Comparison of ENCODE assay signal across 1 cellular context in the genomic region with DNA sequence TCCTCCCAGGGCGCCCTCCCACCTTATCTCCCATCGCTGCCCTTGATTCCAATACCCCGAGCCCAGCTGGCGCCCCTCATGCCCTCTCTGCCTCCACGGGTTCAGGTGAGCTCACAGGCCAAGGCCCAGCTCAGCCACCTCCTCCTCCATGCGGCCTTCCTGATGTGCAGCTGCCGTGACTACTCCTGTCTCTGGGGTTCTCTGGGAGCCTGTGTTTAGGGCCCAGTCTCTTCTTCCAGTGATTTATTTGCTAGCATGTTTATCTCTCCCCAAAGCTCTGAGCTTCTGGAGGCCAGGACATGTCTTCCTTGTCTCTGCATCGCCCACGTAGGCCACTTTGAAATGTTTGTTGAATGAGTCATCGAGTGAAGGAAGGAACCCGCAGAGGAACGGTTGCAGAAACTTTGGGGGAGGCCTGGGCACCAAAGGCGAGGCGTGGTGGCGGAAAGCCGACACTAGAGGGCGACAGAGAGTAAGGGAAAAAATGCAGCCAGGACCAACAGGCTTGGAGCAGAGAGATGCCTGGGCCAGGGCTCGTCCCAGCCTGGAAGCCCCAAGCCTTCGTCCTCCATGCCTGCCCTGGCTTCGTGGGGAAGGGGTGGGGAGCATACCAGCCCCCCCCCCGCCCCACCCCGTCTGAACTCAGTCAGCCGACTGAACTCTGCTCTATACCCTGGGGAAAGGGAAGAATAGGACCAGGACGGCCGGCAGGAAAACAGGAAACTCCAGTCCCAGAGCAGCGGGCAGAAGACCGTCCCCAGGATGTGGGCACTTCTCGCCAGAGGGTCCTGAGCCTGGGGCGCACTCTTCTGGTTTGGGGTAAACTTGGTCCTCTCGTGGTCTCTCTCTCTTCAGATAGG.
A peak's percentile ranks its signal among the peaks of the same experiment; 100 is the strongest.
TF ChIP-seq lines count a peak whose summit lies in the region.

No MANE protein-coding gene starts in this region.

TF ChIP-seq in K562, 482 proteins besides CTCF, POLR2A, EP300 and RAD21 (continued from another document and continues in another):
- TF ChIP-seq, protein P1, sequence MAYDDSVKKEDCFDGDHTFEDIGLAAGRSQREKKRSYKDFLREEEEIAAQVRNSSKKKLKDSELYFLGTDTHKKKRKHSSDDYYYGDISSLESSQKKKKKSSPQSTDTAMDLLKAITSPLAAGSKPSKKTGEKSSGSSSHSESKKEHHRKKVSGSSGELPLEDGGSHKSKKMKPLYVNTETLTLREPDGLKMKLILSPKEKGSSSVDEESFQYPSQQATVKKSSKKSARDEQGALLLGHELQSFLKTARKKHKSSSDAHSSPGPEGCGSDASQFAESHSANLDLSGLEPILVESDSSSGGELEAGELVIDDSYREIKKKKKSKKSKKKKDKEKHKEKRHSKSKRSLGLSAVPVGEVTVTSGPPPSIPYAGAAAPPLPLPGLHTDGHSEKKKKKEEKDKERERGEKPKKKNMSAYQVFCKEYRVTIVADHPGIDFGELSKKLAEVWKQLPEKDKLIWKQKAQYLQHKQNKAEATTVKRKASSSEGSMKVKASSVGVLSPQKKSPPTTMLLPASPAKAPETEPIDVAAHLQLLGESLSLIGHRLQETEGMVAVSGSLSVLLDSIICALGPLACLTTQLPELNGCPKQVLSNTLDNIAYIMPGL (CRISPR knock-in tag; IDR thresholded peaks at IDR 0.05) = no peak
- TF ChIP-seq ZNF431 (CRISPR knock-in tag; IDR thresholded peaks at IDR 0.05) (no peak), SRSF1 (IDR thresholded peaks at IDR 0.05; ENCODE audit: low read depth, low read length) (no peak), BACH1 (tag; IDR thresholded peaks at IDR 0.05) (no peak; the same call in 1 of the 2 replicates), ZNF324 (CRISPR knock-in tag; IDR thresholded peaks at IDR 0.05) (no peak), GTF2E2 (tag; IDR thresholded peaks at IDR 0.05) (no peak), SRSF3 (IDR thresholded peaks at IDR 0.05; ENCODE audit: insufficient read depth, low read length) (no peak), ERF (CRISPR knock-in tag; IDR thresholded peaks at IDR 0.05) (no peak), RBM22 (IDR thresholded peaks at IDR 0.05; ENCODE audit: low read depth, low read length, poor library complexity, severe bottlenecking) (no peak), GTF2A2 (tag; IDR thresholded peaks at IDR 0.05) (no peak), MYC (IDR thresholded peaks at IDR 0.05; ENCODE audit: low read depth, low read length) (peak; percentile 71), MYC (CRISPR knock-in tag; IDR thresholded peaks at IDR 0.05; ENCODE audit: borderline replicate concordance, low read depth) (no peak), KLF13 (tag; IDR thresholded peaks at IDR 0.05; ENCODE audit: borderline replicate concordance, low read depth) (no peak), TOE1 (IDR thresholded peaks at IDR 0.05; ENCODE audit: borderline replicate concordance) (peak; percentile 61; the same call in 1 of the 2 replicates), TOE1 (CRISPR knock-in tag; IDR thresholded peaks at IDR 0.05; ENCODE audit: borderline replicate concordance, low read depth) (no peak), POLR2H (tag; IDR thresholded peaks at IDR 0.05; ENCODE audit: low read depth) (no peak), JUN (IDR thresholded peaks at IDR 0.05; ENCODE audit: borderline replicate concordance, low read depth, low read length) (peak; percentile 98), JUN (CRISPR knock-in tag; IDR thresholded peaks at IDR 0.05; ENCODE audit: borderline replicate concordance) (peak; percentile 96), TRIM28 (IDR thresholded peaks at IDR 0.05) (peak; percentile 78; the same call in 1 of the 2 replicates), SMARCA4 (IDR thresholded peaks at IDR 0.05) (peak; percentile 95), PTTG1 (tag; IDR thresholded peaks at IDR 0.05; ENCODE audit: low read depth) (no peak), FOXA3 (CRISPR knock-in tag; conservative IDR thresholded peaks at IDR 0.05 in 1 of 2, IDR thresholded peaks at IDR 0.05 in 1 of 2) (peak; percentile 73 to 77), FOXA1 (IDR thresholded peaks at IDR 0.05; ENCODE audit: borderline replicate concordance) (no peak), RBM17 (IDR thresholded peaks at IDR 0.05; ENCODE audit: borderline replicate concordance, low read depth, low read length) (no peak)
- TF ChIP-seq, protein P2, sequence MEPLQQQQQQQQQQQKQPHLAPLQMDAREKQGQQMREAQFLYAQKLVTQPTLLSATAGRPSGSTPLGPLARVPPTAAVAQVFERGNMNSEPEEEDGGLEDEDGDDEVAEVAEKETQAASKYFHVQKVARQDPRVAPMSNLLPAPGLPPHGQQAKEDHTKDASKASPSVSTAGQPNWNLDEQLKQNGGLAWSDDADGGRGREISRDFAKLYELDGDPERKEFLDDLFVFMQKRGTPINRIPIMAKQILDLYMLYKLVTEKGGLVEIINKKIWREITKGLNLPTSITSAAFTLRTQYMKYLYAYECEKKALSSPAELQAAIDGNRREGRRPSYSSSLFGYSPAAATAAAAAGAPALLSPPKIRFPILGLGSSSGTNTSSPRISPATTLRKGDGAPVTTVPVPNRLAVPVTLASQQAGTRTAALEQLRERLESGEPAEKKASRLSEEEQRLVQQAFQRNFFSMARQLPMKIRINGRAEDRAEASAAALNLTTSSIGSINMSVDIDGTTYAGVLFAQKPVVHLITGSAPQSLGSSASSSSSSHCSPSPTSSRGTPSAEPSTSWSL (CRISPR knock-in tag; IDR thresholded peaks at IDR 0.05; ENCODE audit: borderline replicate concordance) = no peak
- TF ChIP-seq, protein P3, sequence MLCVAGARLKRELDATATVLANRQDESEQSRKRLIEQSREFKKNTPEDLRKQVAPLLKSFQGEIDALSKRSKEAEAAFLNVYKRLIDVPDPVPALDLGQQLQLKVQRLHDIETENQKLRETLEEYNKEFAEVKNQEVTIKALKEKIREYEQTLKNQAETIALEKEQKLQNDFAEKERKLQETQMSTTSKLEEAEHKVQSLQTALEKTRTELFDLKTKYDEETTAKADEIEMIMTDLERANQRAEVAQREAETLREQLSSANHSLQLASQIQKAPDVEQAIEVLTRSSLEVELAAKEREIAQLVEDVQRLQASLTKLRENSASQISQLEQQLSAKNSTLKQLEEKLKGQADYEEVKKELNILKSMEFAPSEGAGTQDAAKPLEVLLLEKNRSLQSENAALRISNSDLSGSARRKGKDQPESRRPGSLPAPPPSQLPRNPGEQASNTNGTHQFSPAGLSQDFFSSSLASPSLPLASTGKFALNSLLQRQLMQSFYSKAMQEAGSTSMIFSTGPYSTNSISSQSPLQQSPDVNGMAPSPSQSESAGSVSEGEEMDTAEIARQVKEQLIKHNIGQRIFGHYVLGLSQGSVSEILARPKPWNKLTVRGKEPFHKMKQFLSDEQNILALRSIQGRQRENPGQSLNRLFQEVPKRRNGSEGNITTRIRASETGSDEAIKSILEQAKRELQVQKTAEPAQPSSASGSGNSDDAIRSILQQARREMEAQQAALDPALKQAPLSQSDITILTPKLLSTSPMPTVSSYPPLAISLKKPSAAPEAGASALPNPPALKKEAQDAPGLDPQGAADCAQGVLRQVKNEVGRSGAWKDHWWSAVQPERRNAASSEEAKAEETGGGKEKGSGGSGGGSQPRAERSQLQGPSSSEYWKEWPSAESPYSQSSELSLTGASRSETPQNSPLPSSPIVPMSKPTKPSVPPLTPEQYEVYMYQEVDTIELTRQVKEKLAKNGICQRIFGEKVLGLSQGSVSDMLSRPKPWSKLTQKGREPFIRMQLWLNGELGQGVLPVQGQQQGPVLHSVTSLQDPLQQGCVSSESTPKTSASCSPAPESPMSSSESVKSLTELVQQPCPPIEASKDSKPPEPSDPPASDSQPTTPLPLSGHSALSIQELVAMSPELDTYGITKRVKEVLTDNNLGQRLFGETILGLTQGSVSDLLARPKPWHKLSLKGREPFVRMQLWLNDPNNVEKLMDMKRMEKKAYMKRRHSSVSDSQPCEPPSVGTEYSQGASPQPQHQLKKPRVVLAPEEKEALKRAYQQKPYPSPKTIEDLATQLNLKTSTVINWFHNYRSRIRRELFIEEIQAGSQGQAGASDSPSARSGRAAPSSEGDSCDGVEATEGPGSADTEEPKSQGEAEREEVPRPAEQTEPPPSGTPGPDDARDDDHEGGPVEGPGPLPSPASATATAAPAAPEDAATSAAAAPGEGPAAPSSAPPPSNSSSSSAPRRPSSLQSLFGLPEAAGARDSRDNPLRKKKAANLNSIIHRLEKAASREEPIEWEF (CRISPR knock-in tag; IDR thresholded peaks at IDR 0.05) = no peak
- TF ChIP-seq, protein P4, sequence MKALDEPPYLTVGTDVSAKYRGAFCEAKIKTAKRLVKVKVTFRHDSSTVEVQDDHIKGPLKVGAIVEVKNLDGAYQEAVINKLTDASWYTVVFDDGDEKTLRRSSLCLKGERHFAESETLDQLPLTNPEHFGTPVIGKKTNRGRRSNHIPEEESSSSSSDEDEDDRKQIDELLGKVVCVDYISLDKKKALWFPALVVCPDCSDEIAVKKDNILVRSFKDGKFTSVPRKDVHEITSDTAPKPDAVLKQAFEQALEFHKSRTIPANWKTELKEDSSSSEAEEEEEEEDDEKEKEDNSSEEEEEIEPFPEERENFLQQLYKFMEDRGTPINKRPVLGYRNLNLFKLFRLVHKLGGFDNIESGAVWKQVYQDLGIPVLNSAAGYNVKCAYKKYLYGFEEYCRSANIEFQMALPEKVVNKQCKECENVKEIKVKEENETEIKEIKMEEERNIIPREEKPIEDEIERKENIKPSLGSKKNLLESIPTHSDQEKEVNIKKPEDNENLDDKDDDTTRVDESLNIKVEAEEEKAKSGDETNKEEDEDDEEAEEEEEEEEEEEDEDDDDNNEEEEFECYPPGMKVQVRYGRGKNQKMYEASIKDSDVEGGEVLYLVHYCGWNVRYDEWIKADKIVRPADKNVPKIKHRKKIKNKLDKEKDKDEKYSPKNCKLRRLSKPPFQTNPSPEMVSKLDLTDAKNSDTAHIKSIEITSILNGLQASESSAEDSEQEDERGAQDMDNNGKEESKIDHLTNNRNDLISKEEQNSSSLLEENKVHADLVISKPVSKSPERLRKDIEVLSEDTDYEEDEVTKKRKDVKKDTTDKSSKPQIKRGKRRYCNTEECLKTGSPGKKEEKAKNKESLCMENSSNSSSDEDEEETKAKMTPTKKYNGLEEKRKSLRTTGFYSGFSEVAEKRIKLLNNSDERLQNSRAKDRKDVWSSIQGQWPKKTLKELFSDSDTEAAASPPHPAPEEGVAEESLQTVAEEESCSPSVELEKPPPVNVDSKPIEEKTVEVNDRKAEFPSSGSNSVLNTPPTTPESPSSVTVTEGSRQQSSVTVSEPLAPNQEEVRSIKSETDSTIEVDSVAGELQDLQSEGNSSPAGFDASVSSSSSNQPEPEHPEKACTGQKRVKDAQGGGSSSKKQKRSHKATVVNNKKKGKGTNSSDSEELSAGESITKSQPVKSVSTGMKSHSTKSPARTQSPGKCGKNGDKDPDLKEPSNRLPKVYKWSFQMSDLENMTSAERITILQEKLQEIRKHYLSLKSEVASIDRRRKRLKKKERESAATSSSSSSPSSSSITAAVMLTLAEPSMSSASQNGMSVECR (CRISPR knock-in tag; IDR thresholded peaks at IDR 0.05) = no peak
- TF ChIP-seq, protein P5, sequence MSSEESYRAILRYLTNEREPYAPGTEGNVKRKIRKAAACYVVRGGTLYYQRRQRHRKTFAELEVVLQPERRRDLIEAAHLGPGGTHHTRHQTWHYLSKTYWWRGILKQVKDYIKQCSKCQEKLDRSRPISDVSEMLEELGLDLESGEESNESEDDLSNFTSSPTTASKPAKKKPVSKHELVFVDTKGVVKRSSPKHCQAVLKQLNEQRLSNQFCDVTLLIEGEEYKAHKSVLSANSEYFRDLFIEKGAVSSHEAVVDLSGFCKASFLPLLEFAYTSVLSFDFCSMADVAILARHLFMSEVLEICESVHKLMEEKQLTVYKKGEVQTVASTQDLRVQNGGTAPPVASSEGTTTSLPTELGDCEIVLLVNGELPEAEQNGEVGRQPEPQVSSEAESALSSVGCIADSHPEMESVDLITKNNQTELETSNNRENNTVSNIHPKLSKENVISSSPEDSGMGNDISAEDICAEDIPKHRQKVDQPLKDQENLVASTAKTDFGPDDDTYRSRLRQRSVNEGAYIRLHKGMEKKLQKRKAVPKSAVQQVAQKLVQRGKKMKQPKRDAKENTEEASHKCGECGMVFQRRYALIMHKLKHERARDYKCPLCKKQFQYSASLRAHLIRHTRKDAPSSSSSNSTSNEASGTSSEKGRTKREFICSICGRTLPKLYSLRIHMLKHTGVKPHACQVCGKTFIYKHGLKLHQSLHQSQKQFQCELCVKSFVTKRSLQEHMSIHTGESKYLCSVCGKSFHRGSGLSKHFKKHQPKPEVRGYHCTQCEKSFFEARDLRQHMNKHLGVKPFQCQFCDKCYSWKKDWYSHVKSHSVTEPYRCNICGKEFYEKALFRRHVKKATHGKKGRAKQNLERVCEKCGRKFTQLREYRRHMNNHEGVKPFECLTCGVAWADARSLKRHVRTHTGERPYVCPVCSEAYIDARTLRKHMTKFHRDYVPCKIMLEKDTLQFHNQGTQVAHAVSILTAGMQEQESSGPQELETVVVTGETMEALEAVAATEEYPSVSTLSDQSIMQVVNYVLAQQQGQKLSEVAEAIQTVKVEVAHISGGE (CRISPR knock-in tag; IDR thresholded peaks at IDR 0.05) = 0 out of 6 replicates have a peak, but pooled peaks of 1 of the 3 experiments have one; percentile 25
- TF ChIP-seq, protein P6, sequence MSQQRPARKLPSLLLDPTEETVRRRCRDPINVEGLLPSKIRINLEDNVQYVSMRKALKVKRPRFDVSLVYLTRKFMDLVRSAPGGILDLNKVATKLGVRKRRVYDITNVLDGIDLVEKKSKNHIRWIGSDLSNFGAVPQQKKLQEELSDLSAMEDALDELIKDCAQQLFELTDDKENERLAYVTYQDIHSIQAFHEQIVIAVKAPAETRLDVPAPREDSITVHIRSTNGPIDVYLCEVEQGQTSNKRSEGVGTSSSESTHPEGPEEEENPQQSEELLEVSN (IDR thresholded peaks at IDR 0.05; ENCODE audit: borderline replicate concordance in 1 of 2, extremely low read depth in 1 of 2, insufficient read depth in 1 of 2, insufficient read length in 1 of 2, low read depth in 1 of 2, low read length in 1 of 2, poor library complexity in 1 of 2, severe bottlenecking in 1 of 2) = peak in 1 of 2 experiments; percentile 14
- TF ChIP-seq, protein P7, sequence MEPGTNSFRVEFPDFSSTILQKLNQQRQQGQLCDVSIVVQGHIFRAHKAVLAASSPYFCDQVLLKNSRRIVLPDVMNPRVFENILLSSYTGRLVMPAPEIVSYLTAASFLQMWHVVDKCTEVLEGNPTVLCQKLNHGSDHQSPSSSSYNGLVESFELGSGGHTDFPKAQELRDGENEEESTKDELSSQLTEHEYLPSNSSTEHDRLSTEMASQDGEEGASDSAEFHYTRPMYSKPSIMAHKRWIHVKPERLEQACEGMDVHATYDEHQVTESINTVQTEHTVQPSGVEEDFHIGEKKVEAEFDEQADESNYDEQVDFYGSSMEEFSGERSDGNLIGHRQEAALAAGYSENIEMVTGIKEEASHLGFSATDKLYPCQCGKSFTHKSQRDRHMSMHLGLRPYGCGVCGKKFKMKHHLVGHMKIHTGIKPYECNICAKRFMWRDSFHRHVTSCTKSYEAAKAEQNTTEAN (CRISPR knock-in tag; IDR thresholded peaks at IDR 0.05) = no peak
- TF ChIP-seq, protein P8, sequence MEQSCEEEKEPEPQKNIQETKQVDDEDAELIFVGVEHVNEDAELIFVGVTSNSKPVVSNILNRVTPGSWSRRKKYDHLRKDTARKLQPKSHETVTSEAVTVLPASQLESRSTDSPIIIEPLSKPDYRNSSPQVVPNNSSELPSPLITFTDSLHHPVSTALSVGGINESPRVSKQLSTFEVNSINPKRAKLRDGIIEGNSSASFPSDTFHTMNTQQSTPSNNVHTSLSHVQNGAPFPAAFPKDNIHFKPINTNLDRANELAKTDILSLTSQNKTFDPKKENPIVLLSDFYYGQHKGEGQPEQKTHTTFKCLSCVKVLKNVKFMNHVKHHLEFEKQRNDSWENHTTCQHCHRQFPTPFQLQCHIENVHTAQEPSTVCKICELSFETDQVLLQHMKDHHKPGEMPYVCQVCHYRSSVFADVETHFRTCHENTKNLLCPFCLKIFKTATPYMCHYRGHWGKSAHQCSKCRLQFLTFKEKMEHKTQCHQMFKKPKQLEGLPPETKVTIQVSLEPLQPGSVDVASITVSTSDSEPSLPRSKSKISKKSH (CRISPR knock-in tag; IDR thresholded peaks at IDR 0.05) = no peak
